Comparison of ENCODE assay signal across 8 cellular contexts in genomic region chr20:25862967-25863530, GRCh38.
DNase-seq lines count a peak whose midpoint lies in the region; ATAC-seq lines count a peak whose summit lies in the region.
"Not testable (repeated sequence)": the region's sequence is repeated elsewhere in the genome, so short reads cannot be mapped to it uniquely, and the experiment has no call there.

No MANE protein-coding gene starts in this region.

- ATAC-seq in GM21786 (IDR thresholded peaks at IDR 0.05; ENCODE audit: unreplicated experiment): peak; percentile 43

- not testable (repeated sequence) for H3K27ac Mint-ChIP-seq in activated T-helper 2 cell treated with anti-CD3 and anti-CD28 coated beads, Interferon-gamma antibody, Interleukin-2, Interleukin-4, amounts not matched to agents 10 μg/mL and 5 μg/mL and 100 μg/mL, durations not matched to agents 14 hours and 24 hours and 36 hours

- H3K4me1 ChIP-seq in SJCRH30: not testable (repeated sequence)
- peaks cover 36% of the 10 kb centered on the region for H3K4me1 ChIP-seq in mucosa of stomach (ENCODE audit: control insufficient read depth, insufficient read depth, low read length)

- not testable (repeated sequence) for H3K27me3 ChIP-seq in SJCRH30
- peaks cover 85% of the 10 kb centered on the region for H3K27me3 ChIP-seq in mucosa of stomach (ENCODE audit: control insufficient read depth, insufficient read depth, low read length)

- H3K27ac ChIP-seq in SJCRH30: not testable (repeated sequence)

- not testable (repeated sequence) for H3K36me3 ChIP-seq in SJCRH30; mucosa of stomach (ENCODE audit: control insufficient read depth, insufficient read depth, low read length)

- intact Hi-C loops in activated T-helper 2 cell treated with anti-CD3 and anti-CD28 coated beads, Interferon-gamma antibody, Interleukin-2, Interleukin-4, amounts not matched to agents 10 μg/mL and 5 μg/mL and 100 μg/mL, durations not matched to agents 14 hours and 24 hours and 36 hours (cut with micrococcal nuclease): not testable (repeated sequence)

- DNase-seq in CMK (ENCODE audit: low read depth) (peak; percentile 85), NCI-H1048 (lab: John Stamatoyannopoulos, UW) (peak; percentile 51), SJCRH30 (peak; percentile 85 to 87), fibroblast of gingiva (ENCODE audit: low read depth) (peak; percentile 75)
- peak; percentile 80 for DNase-seq in activated T-helper 2 cell treated with anti-CD3 and anti-CD28 coated beads, Interferon-gamma antibody, Interleukin-2, Interleukin-4, amounts not matched to agents 10 μg/mL and 5 μg/mL and 100 μg/mL, durations not matched to agents 14 hours and 24 hours and 36 hours (ENCODE audit: low spot score)
- DNase-seq in stimulated activated CD8-positive, alpha-beta memory T cell treated with anti-CD3 and anti-CD28 coated beads, Interleukin-15, amount 100 ng/mL, for 4 hours (ENCODE audit: low read depth in 2 of 2): peak; percentile 50 to 55

- H3K27me3 Mint-ChIP-seq in activated T-helper 2 cell treated with anti-CD3 and anti-CD28 coated beads, Interferon-gamma antibody, Interleukin-2, Interleukin-4, amounts not matched to agents 10 μg/mL and 5 μg/mL and 100 μg/mL, durations not matched to agents 14 hours and 24 hours and 36 hours (ENCODE audit: low read depth): peaks cover 81% of the 10 kb centered on the region

- H3K9ac ChIP-seq in mucosa of stomach (ENCODE audit: low read length): peak overlapping the region; percentile 41

- H3K4me3 ChIP-seq in SJCRH30 (peak overlapping the region; percentile 57), mucosa of stomach (ENCODE audit: low read length) (peak overlapping the region; percentile 36)

- not testable (repeated sequence) for H3K36me3 Mint-ChIP-seq in activated T-helper 2 cell treated with anti-CD3 and anti-CD28 coated beads, Interferon-gamma antibody, Interleukin-2, Interleukin-4, amounts not matched to agents 10 μg/mL and 5 μg/mL and 100 μg/mL, durations not matched to agents 14 hours and 24 hours and 36 hours (ENCODE audit: low read depth)

- peaks cover 39% of the 10 kb centered on the region for H3K4me1 Mint-ChIP-seq in activated T-helper 2 cell treated with anti-CD3 and anti-CD28 coated beads, Interferon-gamma antibody, Interleukin-2, Interleukin-4, amounts not matched to agents 10 μg/mL and 5 μg/mL and 100 μg/mL, durations not matched to agents 14 hours and 24 hours and 36 hours (ENCODE audit: low read depth)

- H3K4me3 Mint-ChIP-seq in activated T-helper 2 cell treated with anti-CD3 and anti-CD28 coated beads, Interferon-gamma antibody, Interleukin-2, Interleukin-4, amounts not matched to agents 10 μg/mL and 5 μg/mL and 100 μg/mL, durations not matched to agents 14 hours and 24 hours and 36 hours (ENCODE audit: low read depth): peak overlapping the region; percentile 71

- not testable (repeated sequence) for H3K9me3 ChIP-seq in SJCRH30 (replicated peaks); mucosa of stomach (ENCODE audit: control insufficient read depth, low read length)

- H3K9me3 Mint-ChIP-seq in activated T-helper 2 cell treated with anti-CD3 and anti-CD28 coated beads, Interferon-gamma antibody, Interleukin-2, Interleukin-4, amounts not matched to agents 10 μg/mL and 5 μg/mL and 100 μg/mL, durations not matched to agents 14 hours and 24 hours and 36 hours: not testable (repeated sequence)
